ENCODE assay signal across 8 cellular contexts in the genomic region with DNA sequence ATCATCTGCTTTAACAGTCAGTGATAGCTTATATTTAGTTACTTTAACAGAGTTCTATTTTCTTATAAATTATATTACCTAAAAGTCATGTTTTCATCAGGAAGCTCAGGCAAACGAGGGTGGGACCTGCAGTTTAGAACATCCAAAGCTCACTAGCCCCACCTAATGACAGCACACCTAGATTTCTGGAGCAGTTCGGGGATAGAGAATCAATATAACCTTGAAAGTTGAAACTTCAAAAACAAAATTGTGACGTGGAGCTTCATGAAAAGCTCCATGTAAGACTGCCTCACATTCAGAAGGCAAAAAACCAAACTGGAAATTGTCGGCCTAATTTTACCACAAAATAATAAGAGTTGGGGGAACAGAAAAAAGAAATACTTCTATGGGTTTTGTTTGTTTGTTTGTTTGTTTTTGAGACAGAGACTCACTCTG.
DNase-seq lines count a peak whose midpoint lies in the region; ATAC-seq and TF ChIP-seq lines count a peak whose summit lies in the region.

No MANE protein-coding gene starts in this region.

- 9% methylated on average over 4 of the region's 4 CpGs for WGBS in hepatocyte (ENCODE audit: low lambda C conversion rate, missing lambda C conversion rate)

- no peak overlapping the region for H3K27ac ChIP-seq in hepatocyte

- peak; percentile 81 for ATAC-seq in HG02798 (IDR thresholded peaks at IDR 0.05; ENCODE audit: poor library complexity, unreplicated experiment)

- H3K4me3 ChIP-seq in hepatocyte = no peak overlapping the region

- no peaks in the 10 kb centered on the region for H3K36me3 ChIP-seq in hepatocyte (replicated peaks; ENCODE audit: insufficient read depth, low read depth)

- no peaks in the 10 kb centered on the region for H3K9me2 ChIP-seq in hepatocyte (replicated peaks; ENCODE audit: insufficient read depth)

- H3K79me2 ChIP-seq in hepatocyte = no peaks in the 10 kb centered on the region

- DNase-seq in activated CD8-positive, alpha-beta memory T cell treated with anti-CD3 and anti-CD28 coated beads, Interleukin-2, amount 50 U/mL, for 1 hour (ENCODE audit: extremely low read depth) = peak; percentile 1
- no peak for DNase-seq in activated CD8-positive, alpha-beta memory T cell treated with anti-CD3 and anti-CD28 coated beads, Interleukin-2, amount 50 U/mL, for 48 hours
- DNase-seq in NCI-H2227 (lab: John Stamatoyannopoulos, UW; ENCODE audit: unreplicated experiment) (peak; percentile 69), hepatocyte (ENCODE audit: low spot score) (peak; percentile 59), foreskin melanocyte (no peak)
- DNase-seq in activated T-cell treated with anti-CD3 and anti-CD28 coated beads, Interleukin-2, amount 50 U/mL, for 48 hours = peak; percentile 27 to 45
- peak; percentile 9 to 29 for DNase-seq in stimulated activated CD4-positive, alpha-beta T cell treated with anti-CD3 and anti-CD28 coated beads, Interleukin-4, amount 100 ng/mL, for 4 hours

- no peaks in the 10 kb centered on the region for H3K9me3 ChIP-seq in hepatocyte (ENCODE audit: low read depth)

- no peaks in the 10 kb centered on the region for H3K4me1 ChIP-seq in hepatocyte (ENCODE audit: insufficient read depth)

- TF ChIP-seq CTCF in hepatocyte (IDR thresholded peaks at IDR 0.05; ENCODE audit: poor library complexity) = peak; percentile 65

- no peaks in the 10 kb centered on the region for H4K20me1 ChIP-seq in hepatocyte (ENCODE audit: insufficient read depth, poor library complexity, severe bottlenecking)

- no peak overlapping the region for H3K4me2 ChIP-seq in hepatocyte

- H3K27me3 ChIP-seq in hepatocyte = no peaks in the 10 kb centered on the region

- H2AFZ ChIP-seq in hepatocyte = no peak overlapping the region

Comparison
In these comparisons a context has a peak if more than half of its experiments do, and no peak if none do; other contexts are left out.
1. DNase-seq: peak in activated CD8-positive, alpha-beta memory T cell treated with anti-CD3 and anti-CD28 coated beads, Interleukin-2, amount 50 U/mL, for 1 hour (single experiment), NCI-H2227 (single experiment), activated T-cell treated with anti-CD3 and anti-CD28 coated beads, Interleukin-2, amount 50 U/mL, for 48 hours (2 of 2), hepatocyte (single experiment) and stimulated activated CD4-positive, alpha-beta T cell treated with anti-CD3 and anti-CD28 coated beads, Interleukin-4, amount 100 ng/mL, for 4 hours (2 of 2); none in activated CD8-positive, alpha-beta memory T cell treated with anti-CD3 and anti-CD28 coated beads, Interleukin-2, amount 50 U/mL, for 48 hours (single experiment) and foreskin melanocyte (single experiment).